Comparison of ENCODE assay signal across 11 cellular contexts in the genomic region with DNA sequence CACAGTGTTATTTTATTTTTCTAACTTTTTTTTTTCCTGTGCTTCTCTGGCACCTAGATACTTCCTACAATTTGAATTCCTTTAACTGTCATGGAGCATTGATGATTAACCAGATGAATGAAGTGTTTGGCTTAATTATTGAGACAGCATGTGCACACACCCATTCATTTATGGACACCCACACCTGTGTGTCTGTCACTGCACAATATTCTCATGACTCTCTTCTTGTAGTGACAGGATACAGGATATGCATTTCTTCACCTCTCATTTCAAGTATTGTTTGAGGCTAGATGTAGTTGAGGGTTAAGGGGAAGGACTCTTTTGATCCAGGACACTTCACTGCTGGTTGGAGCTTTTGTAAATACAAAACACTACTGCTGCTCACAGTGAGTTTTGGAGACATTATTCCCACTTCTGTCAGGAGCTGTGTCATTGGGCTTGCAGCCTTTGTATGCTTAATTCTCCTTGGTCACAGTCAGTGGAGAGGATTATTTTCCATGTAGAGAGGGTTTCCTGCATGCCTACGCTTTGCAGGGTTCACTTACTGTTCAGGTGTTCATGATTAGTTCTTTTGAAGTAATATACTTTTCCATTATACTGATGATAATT. TPM values are rescaled to one million over a fixed set of nuclear protein-coding genes. Genes with fewer than 3 reads are reported as not detected.
DNase-seq lines count a peak whose midpoint lies in the region; ATAC-seq and TF ChIP-seq lines count a peak whose summit lies in the region.
"Had no signal": no experiment of that assay in that cellular context is flagged by ENCODE, and none has a peak within 500 bp of the region (broad histone marks: within the 10 kb centered on the region; RNA-seq: fewer than 3 reads in every experiment).

No MANE protein-coding gene starts in this region.

- peak overlapping the region in 3 of 5 experiments; percentile 42 to 87 (median 65) for H3K27ac Mint-ChIP-seq in brain

- H3K27me3 ChIP-seq in lung (ENCODE audit: control insufficient read depth, insufficient read depth) (no peaks in the 10 kb centered on the region), upper lobe of left lung (no peaks in the 10 kb centered on the region)

- H3K4me3 Mint-ChIP-seq in brain: peak overlapping the region in 1 of 5 experiments; percentile 2
- H3K4me3 Mint-ChIP-seq: activated B cell treated with CpG ODN at 0.5 μM for 24 hours had no signal

- TF ChIP-seq POLR2A in upper lobe of left lung (IDR thresholded peaks at IDR 0.05): no peak

- H3K4me3 ChIP-seq in lung (no peak overlapping the region), upper lobe of left lung (no peak overlapping the region)

- H3K27me3 Mint-ChIP-seq in brain: no peaks in the 10 kb centered on the region
- H3K27me3 Mint-ChIP-seq: activated B cell treated with CpG ODN at 0.5 μM for 24 hours had no signal

- no peaks in the 10 kb centered on the region for H3K9me3 ChIP-seq in lung (ENCODE audit: control insufficient read depth in 2 of 2, insufficient read depth in 1 of 2, low read length in 1 of 2)
- no peaks in the 10 kb centered on the region for H3K9me3 ChIP-seq in upper lobe of left lung

- intact Hi-C loops in Right ventricle myocardium superior (cut with DNase I): no loop called here
- intact Hi-C loops in left ventricle myocardium superior (cut with micrococcal nuclease): no loop called here

- ATAC-seq in Right ventricle myocardium superior (ENCODE audit: poor library complexity) (peak; percentile 13), left ventricle myocardium superior (no peak), lung (ENCODE audit: insufficient read depth, low FRiP score) (peak; percentile 21), upper lobe of left lung (ENCODE audit: low FRiP score in 2 of 2) (peak; percentile 34 to 62), GM18502 (IDR thresholded peaks at IDR 0.05; ENCODE audit: poor library complexity, unreplicated experiment) (no peak)

- H3K36me3 ChIP-seq in lung (ENCODE audit: control insufficient read depth in 2 of 2, insufficient read depth in 2 of 2, low read length in 2 of 2) (peaks cover 2 to 5% of the 10 kb centered on the region in 2 donors), upper lobe of left lung (peaks cover 0 to 8% (median 0%) of the 10 kb centered on the region in 4 donors)

- peaks cover 11 to 18% (median 16%) of the 10 kb centered on the region in 5 experiments for H3K9me3 Mint-ChIP-seq in brain
- H3K9me3 Mint-ChIP-seq: activated B cell treated with CpG ODN at 0.5 μM for 24 hours had no signal

- TF ChIP-seq CTCF in brain (conservative IDR thresholded peaks at IDR 0.05) (no peak), lung (IDR thresholded peaks at IDR 0.05; ENCODE audit: control extremely low read depth, extremely low read depth) (no peak), upper lobe of left lung (IDR thresholded peaks at IDR 0.05) (no peak)

- peaks cover 28% of the 10 kb centered on the region for H3K4me1 Mint-ChIP-seq in brain

- peaks cover 9 to 27% of the 10 kb centered on the region in 2 donors for H3K4me1 ChIP-seq in lung (ENCODE audit: control insufficient read depth in 2 of 2, insufficient read depth in 2 of 2, low read length in 2 of 2)
- peaks cover 35 to 52% (median 49%) of the 10 kb centered on the region in 4 donors for H3K4me1 ChIP-seq in upper lobe of left lung

- WGBS in lung, 2 donors: 70 to 78% methylated on average over 1 of the region's 1 CpG
- 64 to 83% methylated on average over 1 of the region's 1 CpG for WGBS in upper lobe of left lung, 2 donors

- H3K27ac ChIP-seq in lung (ENCODE audit: low read depth in 1 of 2, low read length in 1 of 2) (peak overlapping the region; percentile 4 to 67), upper lobe of left lung (peak overlapping the region; percentile 66 to 81 (median 70))

- no peak for TF ChIP-seq EP300 in upper lobe of left lung (IDR thresholded peaks at IDR 0.05)

- no peak for DNase-seq in Right ventricle myocardium superior
- DNase-seq in left ventricle myocardium superior: no peak
- no peak for DNase-seq in lung (ENCODE audit: low spot score)
- DNase-seq in upper lobe of left lung: no peak
- DNase-seq in UCSD-AML1 (lab: John Stamatoyannopoulos, UW; ENCODE audit: unreplicated experiment): no peak
- no peak for DNase-seq in NCI-H526 treated with DMSO at 0.1 percent for 48 hours (lab: John Stamatoyannopoulos, UW)
- DNase-seq: activated B cell treated with CpG ODN at 0.5 μM for 24 hours; activated effector memory CD4-positive, alpha-beta T cell treated with Interleukin-2 at 50 U/mL for 16 hours; stimulated activated CD4-positive, alpha-beta T cell treated with anti-CD3 and anti-CD28 coated beads, Interleukin-2, amount 100 ng/mL, for 48 hours had no signal

- H3K36me3 Mint-ChIP-seq in brain: peaks cover 93% of the 10 kb centered on the region

RNA-seq across cellular contexts. Expression of a gene that starts 33.5 kb away (rescaled TPM):
- total RNA-seq in Right ventricle myocardium superior (41.1 TPM), left ventricle myocardium superior (52.0 TPM), lung (10 to 100 TPM; 61.3 to 83.9 TPM), upper lobe of left lung (10 to 100 TPM; 37.7 to 80.6 (median 62.3) TPM)
- polyA plus RNA-seq in brain (ENCODE audit: insufficient read depth, low read depth, low replicate concordance) (38.0 TPM), lung (10 to 100 TPM; 10.4 to 14.3 TPM)

RNA-seq across cellular contexts. Expression of a gene that starts 59.3 kb away (rescaled TPM):
- 21.0 TPM for total RNA-seq in Right ventricle myocardium superior
- 19.8 TPM for total RNA-seq in left ventricle myocardium superior
- polyA plus RNA-seq in brain (ENCODE audit: insufficient read depth, low read depth, low replicate concordance): 45.0 TPM
- total RNA-seq in lung: 10 to 100 TPM in 1 of 2 donors, 1 to 10 TPM in 1; 9.8 to 92.0 TPM
- 10 to 100 TPM; 50.7 to 58.7 TPM for polyA plus RNA-seq in lung
- 10 to 100 TPM in 5 of 6 donors, 1 to 10 TPM in 1; 4.2 to 47.4 (median 29.6) TPM for total RNA-seq in upper lobe of left lung
- total RNA-seq: activated B cell treated with CpG ODN at 0.5 μM for 24 hours had no signal

Comparison
In these comparisons a context has a peak if more than half of its experiments do, and no peak if none do; other contexts are left out.
1. ATAC-seq: peak in Right ventricle myocardium superior (single experiment), lung (single experiment) and upper lobe of left lung (2 of 2); none in left ventricle myocardium superior (single experiment) and GM18502 (single experiment).